In genomic region chr2:203685789-203686433, GRCh38 we compare ENCODE assay signal across 16 cellular contexts. TPM values are rescaled to one million over a fixed set of nuclear protein-coding genes. Genes with fewer than 3 reads are reported as not detected.
DNase-seq lines count a peak whose midpoint lies in the region; ATAC-seq, FAIRE-seq and TF ChIP-seq lines count a peak whose summit lies in the region.
"Had no signal": no experiment of that assay in that cellular context is flagged by ENCODE, and none has a peak within 500 bp of the region (broad histone marks: within the 10 kb centered on the region; RNA-seq: fewer than 3 reads in every experiment).

No MANE protein-coding gene starts in this region.

- peaks cover 12 to 99% (median 82%) of the 10 kb centered on the region in 12 donors for H3K4me1 ChIP-seq in heart left ventricle
- H3K4me1 ChIP-seq in breast epithelium = peaks cover 11 to 18% of the 10 kb centered on the region in 2 donors
- peaks cover 38% of the 10 kb centered on the region for H3K4me1 ChIP-seq in mesodermal cell (ENCODE audit: control insufficient read depth, insufficient read depth, low read length, poor library complexity, severe bottlenecking)
- H3K4me1 ChIP-seq in tibial nerve = peaks cover 0 to 100% (median 62%) of the 10 kb centered on the region in 4 donors
- peaks cover 5 to 8% of the 10 kb centered on the region in 2 donors for H3K4me1 ChIP-seq in small intestine (ENCODE audit: control insufficient read depth in 2 of 2, insufficient read depth in 1 of 2, low read depth in 1 of 2, low read length in 1 of 2)
- H3K4me1 ChIP-seq: prostate gland had no signal

- H3K36me3 ChIP-seq in heart left ventricle (no peaks in the 10 kb centered on the region), breast epithelium (no peaks in the 10 kb centered on the region), mesodermal cell (ENCODE audit: control insufficient read depth, insufficient read depth, low read length) (no peaks in the 10 kb centered on the region), tibial nerve (no peaks in the 10 kb centered on the region), small intestine (ENCODE audit: control insufficient read depth in 2 of 2, insufficient read depth in 2 of 2, low read length in 2 of 2) (no peaks in the 10 kb centered on the region), H7 (replicated peaks; ENCODE audit: control insufficient read depth, insufficient read depth, low read length) (no peaks in the 10 kb centered on the region)
- H3K36me3 ChIP-seq: prostate gland had no signal

- ATAC-seq in heart left ventricle (no peak), Right ventricle myocardium inferior (no peak), HG03460 (IDR thresholded peaks at IDR 0.05; ENCODE audit: unreplicated experiment) (no peak)

- FAIRE-seq in small intestine (lab: Jason Lieb, UNC) = no peak

- no peak for TF ChIP-seq EP300 in tibial nerve (IDR thresholded peaks at IDR 0.05)

- H3K9me3 ChIP-seq in heart left ventricle (no peaks in the 10 kb centered on the region), breast epithelium (no peaks in the 10 kb centered on the region), mesodermal cell (ENCODE audit: control insufficient read depth, low read length) (no peaks in the 10 kb centered on the region), tibial nerve (no peaks in the 10 kb centered on the region), small intestine (ENCODE audit: control insufficient read depth, low read depth) (no peaks in the 10 kb centered on the region)
- H3K9me3 ChIP-seq: prostate gland had no signal

- H3K27me3 ChIP-seq in heart left ventricle (no peaks in the 10 kb centered on the region), breast epithelium (no peaks in the 10 kb centered on the region), tibial nerve (no peaks in the 10 kb centered on the region), small intestine (ENCODE audit: control insufficient read depth in 2 of 2, insufficient read depth in 2 of 2, low read length in 2 of 2) (no peaks in the 10 kb centered on the region), H7 (ENCODE audit: control insufficient read depth, insufficient read depth, low read length) (no peaks in the 10 kb centered on the region)

- TF ChIP-seq CTCF in heart left ventricle (IDR thresholded peaks at IDR 0.05) (no peak), breast epithelium (IDR thresholded peaks at IDR 0.05) (no peak), tibial nerve (IDR thresholded peaks at IDR 0.05) (no peak)

- H3K27ac ChIP-seq in heart left ventricle (peak overlapping the region; percentile 68 to 94 (median 84)), breast epithelium (peak overlapping the region; percentile 81 to 91), mesodermal cell (ENCODE audit: low read depth, low read length, severe bottlenecking) (peak overlapping the region; percentile 81), tibial nerve (peak overlapping the region; percentile 64 to 92 (median 78)), small intestine (ENCODE audit: low read depth in 1 of 2, low read length in 1 of 2) (peak overlapping the region in 1 of 2 donors; percentile 50)
- H3K27ac ChIP-seq: prostate gland had no signal

- 74 to 84% (median 81%) methylated on average over 4 of the region's 4 CpGs for WGBS in heart left ventricle, 4 donors
- WGBS in mesodermal cell (ENCODE audit: insufficient coverage in 2 of 2), 2 experiments = 92% methylated on average over 1 to 2 of the region's 4 CpGs
- 84 to 86% methylated on average over 4 of the region's 4 CpGs for WGBS in tibial nerve, 2 donors
- 91 to 96% (median 92%) methylated on average over 4 of the region's 4 CpGs for WGBS in small intestine, 3 donors

- TF ChIP-seq POLR2A in heart left ventricle (IDR thresholded peaks at IDR 0.05) (no peak), breast epithelium (IDR thresholded peaks at IDR 0.05) (no peak), tibial nerve (IDR thresholded peaks at IDR 0.05) (no peak)

- H3K4me3 ChIP-seq in heart left ventricle (no peak overlapping the region), breast epithelium (no peak overlapping the region), mesodermal cell (ENCODE audit: extremely low read depth, insufficient read depth, low read length, poor library complexity, severe bottlenecking) (no peak overlapping the region), tibial nerve (no peak overlapping the region), small intestine (ENCODE audit: low read depth in 1 of 2, low read length in 2 of 2) (no peak overlapping the region), H7 (ENCODE audit: insufficient read depth, low read depth, low read length) (no peak overlapping the region)
- H3K4me3 ChIP-seq: dorsolateral prefrontal cortex, prostate gland had no signal

- intact Hi-C loops in heart left ventricle (cut with DNase I) (loop anchor here in 5 of 10 donors (5.0 to 10.0 kb wide), 4 partner anchors 96 to 154 kb away; partner anchors contain the start of gene RAPH1 (in 3 of the 5)), Right ventricle myocardium inferior (cut with DNase I) (loop anchor here (5.0 kb wide), 1 partner anchor 96 kb away; no protein-coding TSS in a partner anchor), breast epithelium (cut with DNase I; ENCODE audit: low total_unique reads) (no loop called here)

- DNase-seq in heart left ventricle (no peak), Right ventricle myocardium inferior (ENCODE audit: missing footprints) (no peak), breast epithelium (ENCODE audit: low spot score in 2 of 2) (no peak), tibial nerve (ENCODE audit: low spot score in 2 of 2) (no peak), small intestine (no peak), H7 (no peak)
- DNase-seq: activated CD4-positive, alpha-beta memory T cell treated with anti-CD3 and anti-CD28 coated beads for 36 hours; dorsolateral prefrontal cortex; NCI-H1105 treated with DMSO at 0.1 percent for 48 hours; NCI-H446; stimulated activated CD4-positive, alpha-beta T cell treated with anti-CD3 and anti-CD28 coated beads, Interleukin-4, amount 100 ng/mL, for 24 hours; T1000 had no signal

RNA-seq across cellular contexts. Expression of gene CD28, which starts 20.5 kb away (rescaled TPM):
- total RNA-seq in heart left ventricle (10 to 100 TPM in 1 of 9 donors, 1 to 10 TPM in 3, under 1 TPM in 5; 0.16 to 11.2 (median 0.83) TPM), Right ventricle myocardium inferior (0.78 TPM), breast epithelium (1 to 10 TPM; 2.2 to 4.2 (median 2.9) TPM), tibial nerve (10 to 100 TPM in 1 of 4 donors, under 1 TPM in 3; 0.22 to 13.8 (median 0.60) TPM)
- polyA plus RNA-seq in heart left ventricle (under 1 TPM; 0.08 to 0.21 TPM), small intestine (under 1 TPM; under 0.01 to 0.31 (median 0.22) TPM)
- polyA plus RNA-seq in mesodermal cell (2013, experiment 1 of 2) = 0.29 TPM
- polyA plus RNA-seq in mesodermal cell (2013, experiment 2 of 2) = not detected
- total RNA-seq in H7 (2014; rRNA removed; shearing (Covaris generic)) = not detected in 2 replicates
- total RNA-seq: A172 had no signal
